ENCODE assay signal across 15 cellular contexts in the genomic region with DNA sequence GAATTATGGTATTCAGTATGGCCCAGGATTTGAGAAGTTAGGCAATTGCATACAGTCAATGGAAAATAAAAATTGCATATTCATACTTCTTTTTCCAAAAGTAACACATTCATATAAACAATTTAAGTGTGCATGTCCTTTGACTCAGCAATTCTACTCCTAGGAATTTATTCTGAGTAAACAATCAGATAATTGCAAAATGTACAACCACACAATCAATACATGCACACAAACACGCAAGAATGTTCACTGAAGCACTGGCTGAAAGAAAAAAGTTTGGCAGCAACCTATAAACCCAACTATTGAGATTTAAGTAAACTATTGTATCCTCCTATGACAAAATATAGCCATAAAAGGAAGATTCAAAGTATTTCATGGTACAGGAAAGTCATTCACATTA. TPM values are rescaled to one million over a fixed set of nuclear protein-coding genes. Genes with fewer than 3 reads are reported as not detected.
DNase-seq lines count a peak whose midpoint lies in the region; ATAC-seq and TF ChIP-seq lines count a peak whose summit lies in the region.
"Had no signal": no experiment of that assay in that cellular context is flagged by ENCODE, and none has a peak within 500 bp of the region (broad histone marks: within the 10 kb centered on the region; RNA-seq: fewer than 3 reads in every experiment).

No MANE protein-coding gene starts in this region.

- no peak overlapping the region for H4K91ac ChIP-seq in mesenchymal stem cell (ENCODE audit: low read length)

- no peak overlapping the region for H2BK5ac ChIP-seq in mesenchymal stem cell (ENCODE audit: low read depth, low read length, poor library complexity, severe bottlenecking)

- no peak overlapping the region for H2BK12ac ChIP-seq in mesenchymal stem cell (ENCODE audit: low read length in 2 of 2)

- intact Hi-C loops in left ventricle myocardium inferior (cut with micrococcal nuclease): no loop called here
- intact Hi-C loops in Right ventricle myocardium superior (cut with DNase I): no loop called here

- no peak for DNase-seq in left ventricle myocardium inferior
- no peak for DNase-seq in Right ventricle myocardium superior
- no peak for DNase-seq in endodermal cell
- DNase-seq in mesenchymal stem cell: peak; percentile 67
- DNase-seq in ecto neural progenitor cell (ENCODE audit: low spot score): no peak
- DNase-seq in dedifferentiated amniotic fluid mesenchymal stem cell (ENCODE audit: extremely low spot score): no peak
- no peak for DNase-seq in activated CD4-positive, alpha-beta T cell treated with anti-CD3 and anti-CD28 coated beads for 1 hour
- no peak for DNase-seq in germinal center (ENCODE audit: low spot score)
- DNase-seq: activated CD4-positive, alpha-beta T cell treated with anti-CD3 and anti-CD28 coated beads, Interleukin-2, amount 50 U/mL, for 48 hours; adrenal gland; NCI-H1092 treated with DMSO at 0.1 percent for 48 hours; stimulated activated CD4-positive, alpha-beta T cell treated with anti-CD3 and anti-CD28 coated beads, Interleukin-4, amount 100 ng/mL, for 24 hours; T1000 had no signal

- H2BK120ac ChIP-seq in mesenchymal stem cell (ENCODE audit: low read depth, low read length): no peak overlapping the region

- H3K36me3 Mint-ChIP-seq in endodermal cell (ENCODE audit: low read depth): peaks cover 2% of the 10 kb centered on the region

- H3K9me3 Mint-ChIP-seq in endodermal cell: no peaks in the 10 kb centered on the region

- no peak overlapping the region for H3K18ac ChIP-seq in mesenchymal stem cell (ENCODE audit: low read depth in 1 of 2, low read length in 2 of 2)

- H2AFZ ChIP-seq in mesenchymal stem cell (ENCODE audit: low read depth, low read length): no peak overlapping the region

- no peak overlapping the region for H3K4ac ChIP-seq in mesenchymal stem cell (ENCODE audit: low read depth in 1 of 2, low read length in 2 of 2)

- H3K36me3 ChIP-seq in left ventricle myocardium inferior (no peaks in the 10 kb centered on the region), endodermal cell (ENCODE audit: control insufficient read depth, insufficient read depth, low read length) (no peaks in the 10 kb centered on the region), mesenchymal stem cell (ENCODE audit: control insufficient read depth in 1 of 2, insufficient read depth in 2 of 2, low read depth in 1 of 2, low read length in 2 of 2) (no peaks in the 10 kb centered on the region)
- H3K36me3 ChIP-seq: adrenal gland had no signal

- no peaks in the 10 kb centered on the region for H3K9me3 ChIP-seq in left ventricle myocardium inferior (replicated peaks)
- no peaks in the 10 kb centered on the region for H3K9me3 ChIP-seq in endodermal cell (ENCODE audit: control insufficient read depth, low read length)
- H3K9me3 ChIP-seq in mesenchymal stem cell (ENCODE audit: control insufficient read depth, low read length): no peaks in the 10 kb centered on the region
- H3K9me3 ChIP-seq: adrenal gland had no signal

- H3K14ac ChIP-seq in mesenchymal stem cell (ENCODE audit: low read length in 2 of 2): no peak overlapping the region

- H3K4me3 ChIP-seq in left ventricle myocardium inferior: peak overlapping the region; percentile 92
- no peak overlapping the region for H3K4me3 ChIP-seq in endodermal cell (ENCODE audit: low read length)
- no peak overlapping the region for H3K4me3 ChIP-seq in mesenchymal stem cell (ENCODE audit: insufficient read depth in 1 of 2, low read depth in 1 of 2, low read length in 2 of 2)

- H3K27me3 ChIP-seq in left ventricle myocardium inferior (ENCODE audit: low read depth): no peaks in the 10 kb centered on the region
- H3K27me3 ChIP-seq in endodermal cell (ENCODE audit: control insufficient read depth, insufficient read depth, low read length, poor library complexity, severe bottlenecking): peaks cover 22% of the 10 kb centered on the region
- H3K27me3 ChIP-seq in mesenchymal stem cell (ENCODE audit: control insufficient read depth in 1 of 2, insufficient read depth in 1 of 2, low read length in 2 of 2): no peaks in the 10 kb centered on the region
- H3K27me3 ChIP-seq: adrenal gland had no signal

- no peak overlapping the region for H4K8ac ChIP-seq in mesenchymal stem cell (ENCODE audit: low read length)

- peaks cover 15% of the 10 kb centered on the region for H3K27me3 Mint-ChIP-seq in endodermal cell (ENCODE audit: insufficient read depth)

- H3K27ac ChIP-seq in left ventricle myocardium inferior (replicated peaks) (no peak overlapping the region), endodermal cell (ENCODE audit: low read depth, low read length) (no peak overlapping the region), mesenchymal stem cell (ENCODE audit: low read length, poor library complexity, severe bottlenecking) (no peak overlapping the region)
- H3K27ac ChIP-seq: adrenal gland, coronary artery had no signal

- H3K23ac ChIP-seq in mesenchymal stem cell (ENCODE audit: low read length in 2 of 2): no peak overlapping the region

- TF ChIP-seq CTCF in left ventricle myocardium inferior (IDR thresholded peaks at IDR 0.05; ENCODE audit: borderline replicate concordance) (no peak), endodermal cell (conservative IDR thresholded peaks at IDR 0.05) (no peak)

- H3K9ac ChIP-seq in endodermal cell (ENCODE audit: extremely low read depth, low read length, poor library complexity, severe bottlenecking): no peak overlapping the region
- no peak overlapping the region for H3K9ac ChIP-seq in mesenchymal stem cell (ENCODE audit: low read length)

- WGBS in endodermal cell (ENCODE audit: insufficient coverage in 1 of 2, insufficient read length in 1 of 2), 2 experiments: 91% methylated on average over 1 of the region's 1 CpG; no CpG with 5 or more reads in 1 of the 2 experiments
- WGBS in mesenchymal stem cell: 67% methylated on average over 1 of the region's 1 CpG

- H3K4me3 Mint-ChIP-seq in endodermal cell: peak overlapping the region; percentile 74

- H3K27ac Mint-ChIP-seq in endodermal cell: no peak overlapping the region

- H3K4me2 ChIP-seq in mesenchymal stem cell (ENCODE audit: low read length, poor library complexity, severe bottlenecking): no peak overlapping the region

- no peak for ATAC-seq in Right ventricle myocardium superior (ENCODE audit: poor library complexity)
- ATAC-seq: sciatic nerve had no signal

- H2AK5ac ChIP-seq in mesenchymal stem cell (ENCODE audit: low read length, severe bottlenecking): no peak overlapping the region

- peaks cover 13% of the 10 kb centered on the region for H3K4me1 Mint-ChIP-seq in endodermal cell

- H3K79me1 ChIP-seq in mesenchymal stem cell (replicated peaks; ENCODE audit: low read length, poor library complexity, severe bottlenecking): peaks cover 3% of the 10 kb centered on the region

- no peak overlapping the region for H2BK15ac ChIP-seq in mesenchymal stem cell (ENCODE audit: low read depth, poor library complexity, severe bottlenecking)

- H3K4me1 ChIP-seq in left ventricle myocardium inferior (peaks cover 26% of the 10 kb centered on the region), endodermal cell (ENCODE audit: control insufficient read depth, insufficient read depth, low read length) (no peaks in the 10 kb centered on the region), mesenchymal stem cell (ENCODE audit: control insufficient read depth, insufficient read depth, low read depth, low read length) (peaks cover 2% of the 10 kb centered on the region)

RNA-seq across cellular contexts. Expression of a gene that starts 1.6 kb away (rescaled TPM):
- total RNA-seq in left ventricle myocardium inferior (5.4 TPM), Right ventricle myocardium superior (4.7 TPM), endodermal cell (1 to 10 TPM; 1.8 to 3.8 TPM)
- 2.5 TPM for polyA plus RNA-seq in endodermal cell (2013, experiment 1 of 2)
- 4.0 TPM for polyA plus RNA-seq in endodermal cell (2013, experiment 2 of 2)
- 2.1 TPM for polyA plus RNA-seq in mesenchymal stem cell (2013, experiment 1 of 2)
- polyA plus RNA-seq in mesenchymal stem cell (2013, experiment 2 of 2): 2.3 TPM

RNA-seq across cellular contexts. Expression of a gene that starts 1.8 kb away (rescaled TPM):
- 18.6 TPM for total RNA-seq in left ventricle myocardium inferior
- total RNA-seq in Right ventricle myocardium superior: 11.7 TPM
- total RNA-seq in endodermal cell: 10 to 100 TPM; 12.8 to 18.1 TPM
- 14.1 TPM for polyA plus RNA-seq in endodermal cell (2013, experiment 1 of 2)
- 8.4 TPM for polyA plus RNA-seq in endodermal cell (2013, experiment 2 of 2)
- polyA plus RNA-seq in mesenchymal stem cell (2013, experiment 1 of 2): 1.8 TPM
- 1.5 TPM for polyA plus RNA-seq in mesenchymal stem cell (2013, experiment 2 of 2)

RNA-seq across cellular contexts. Expression of a gene that starts 36.7 kb away (rescaled TPM):
- total RNA-seq in left ventricle myocardium inferior (0.36 TPM), Right ventricle myocardium superior (0.32 TPM), endodermal cell (under 1 TPM; 0.09 to 0.20 TPM)
- 0.04 TPM for polyA plus RNA-seq in endodermal cell (2013, experiment 1 of 2)
- polyA plus RNA-seq in endodermal cell (2013, experiment 2 of 2): 0.21 TPM
- polyA plus RNA-seq in mesenchymal stem cell (2013, experiment 1 of 2): under 0.01 TPM
- under 0.01 TPM for polyA plus RNA-seq in mesenchymal stem cell (2013, experiment 2 of 2)
